In the genomic region with DNA sequence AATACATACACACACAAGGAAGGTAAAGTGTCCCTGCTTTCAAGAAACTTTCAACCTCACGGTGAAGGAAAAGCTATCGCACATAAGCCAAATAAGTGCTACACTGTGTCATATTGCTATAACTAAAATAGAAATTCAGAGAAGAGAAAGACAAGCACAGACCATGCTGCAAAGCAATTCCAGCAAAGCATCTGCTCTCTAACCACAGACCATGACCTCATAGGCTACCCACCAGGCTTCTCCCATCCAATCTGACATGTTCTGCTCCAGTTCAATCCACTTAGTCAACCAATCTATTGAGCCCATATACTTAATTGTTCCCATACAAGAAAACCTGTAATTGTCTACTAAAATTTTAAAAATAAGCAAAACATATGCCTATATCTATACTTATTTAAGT, we compare ENCODE assay signal across 32 cellular contexts.
"Had no signal": no experiment of that assay in that cellular context is flagged by ENCODE, and none has a peak within 500 bp of the region (broad histone marks: within the 10 kb centered on the region; RNA-seq: fewer than 3 reads in every experiment).

No MANE protein-coding gene starts in this region.

- H3K4me1 ChIP-seq: parathyroid adenoma, psoas muscle, sigmoid colon, spleen, suprapubic skin, testis, tibial artery, transverse colon, upper lobe of right lung, uterus had no signal

- H3K36me3 Mint-ChIP-seq: natural killer cell; neural progenitor cell; stimulated activated memory B cell treated with anti-CD40 and anti-IgM and Interleukin-4, amounts not matched to agents 10 μg/mL and 1 μg/mL and 100 μg/mL, for 72 hours; type B pancreatic cell had no signal

- H3K36me3 ChIP-seq: neural progenitor cell, ovary, right lobe of liver, sigmoid colon, spleen, suprapubic skin, tibial artery, transverse colon, upper lobe of right lung, uterus had no signal

- H3K79me2 ChIP-seq: parathyroid adenoma had no signal

- H3K27ac Mint-ChIP-seq: natural killer cell; nephron; neural progenitor cell; progenitor cell of endocrine pancreas; stimulated activated memory B cell treated with anti-CD40 and anti-IgM and Interleukin-4, amounts not matched to agents 10 μg/mL and 1 μg/mL and 100 μg/mL, for 72 hours; stimulated activated naive CD8-positive, alpha-beta T cell treated with anti-CD3 and anti-CD28 coated beads, Interleukin-15, amount 100 ng/mL, for 72 hours; type B pancreatic cell had no signal

- H3K9me3 Mint-ChIP-seq: natural killer cell; nephron; stimulated activated naive CD8-positive, alpha-beta T cell treated with anti-CD3 and anti-CD28 coated beads, Interleukin-15, amount 100 ng/mL, for 72 hours; type B pancreatic cell had no signal

- H3K4me3 ChIP-seq: neural progenitor cell, ovary, psoas muscle, right lobe of liver, sigmoid colon, skin epidermis, smooth muscle cell, spleen, suprapubic skin, testis, tibial artery, transverse colon, upper lobe of right lung, uterus had no signal

- H3K4me1 Mint-ChIP-seq: natural killer cell; nephron; stimulated activated memory B cell treated with anti-CD40 and anti-IgM and Interleukin-4, amounts not matched to agents 10 μg/mL and 1 μg/mL and 100 μg/mL, for 72 hours; stimulated activated naive CD8-positive, alpha-beta T cell treated with anti-CD3 and anti-CD28 coated beads, Interleukin-15, amount 100 ng/mL, for 72 hours had no signal

- H3K27me3 Mint-ChIP-seq: progenitor cell of endocrine pancreas; stimulated activated memory B cell treated with anti-CD40 and anti-IgM and Interleukin-4, amounts not matched to agents 10 μg/mL and 1 μg/mL and 100 μg/mL, for 72 hours; stimulated activated naive CD8-positive, alpha-beta T cell treated with anti-CD3 and anti-CD28 coated beads, Interleukin-15, amount 100 ng/mL, for 72 hours; type B pancreatic cell had no signal

- H3K27ac ChIP-seq: neural progenitor cell, ovary, parathyroid adenoma, psoas muscle, right lobe of liver, sigmoid colon, skin epidermis, spleen, suprapubic skin, testis, tibial artery, transverse colon, upper lobe of right lung, uterus had no signal

- DNase-seq: natural killer cell; occipital lobe; ovary; posterior cingulate gyrus; psoas muscle; right cardiac atrium; right lobe of liver; sigmoid colon; spleen; stimulated activated CD4-positive, alpha-beta T cell treated with anti-CD3 and anti-CD28 coated beads, Interleukin-12 subunit alpha, Interleukin-12 subunit beta, amount 100 ng/mL, for 4 hours; stimulated activated CD4-positive, alpha-beta T cell treated with anti-CD3 and anti-CD28 coated beads, Interleukin-1b, Interleukin-23, amount 100 ng/mL, for 48 hours; stimulated activated CD4-positive, alpha-beta T cell treated with anti-CD3 and anti-CD28 coated beads, Interleukin-4, amount 100 ng/mL, for 1 hour; stimulated activated CD4-positive, alpha-beta T cell treated with anti-CD3 and anti-CD28 coated beads, Interleukin-4, amount 100 ng/mL, for 4 hours; stimulated activated CD8-positive, alpha-beta memory T cell treated with anti-CD3 and anti-CD28 coated beads, Interleukin-4, amount 100 ng/mL, for 48 hours; stimulated activated naive CD4-positive, alpha-beta T cell; stimulated activated naive CD8-positive, alpha-beta T cell treated with anti-CD3 and anti-CD28 coated beads, Interleukin-15, amount 100 ng/mL, for 72 hours; stimulated activated naive CD8-positive, alpha-beta T cell treated with anti-CD3 and anti-CD28 coated beads, Interleukin-15, Interleukin-2, amounts not matched to agents 100 U/mL and 50 U/mL, for 24 hours; substantia nigra; testis; tibial artery; transverse colon; upper lobe of right lung; uterus had no signal

- H2AFZ ChIP-seq: neural progenitor cell, parathyroid adenoma had no signal

- H3K4me2 ChIP-seq: neural progenitor cell, smooth muscle cell had no signal

- ATAC-seq: natural killer cell; psoas muscle; right cardiac atrium; right lobe of liver; stimulated activated memory B cell treated with anti-CD40 and anti-IgM and Interleukin-4, amounts not matched to agents 10 μg/mL and 1 μg/mL and 100 μg/mL, for 72 hours; stimulated activated naive CD8-positive, alpha-beta T cell treated with anti-CD3 and anti-CD28 coated beads, Interleukin-15, amount 100 ng/mL, for 72 hours; stimulated activated naive CD8-positive, alpha-beta T cell treated with anti-CD3 and anti-CD28 coated beads, Interleukin-15, Interleukin-2, amounts not matched to agents 100 U/mL and 50 U/mL, for 24 hours; upper lobe of right lung had no signal

- H3K9me3 ChIP-seq: ovary, psoas muscle, right lobe of liver, sigmoid colon, spleen, suprapubic skin, testis, tibial artery, transverse colon, upper lobe of right lung, uterus had no signal

- H3K9ac ChIP-seq: neural progenitor cell, parathyroid adenoma had no signal

- H3K4me3 Mint-ChIP-seq: natural killer cell; nephron; neural progenitor cell; stimulated activated memory B cell treated with anti-CD40 and anti-IgM and Interleukin-4, amounts not matched to agents 10 μg/mL and 1 μg/mL and 100 μg/mL, for 72 hours; stimulated activated naive CD8-positive, alpha-beta T cell treated with anti-CD3 and anti-CD28 coated beads, Interleukin-15, amount 100 ng/mL, for 72 hours; type B pancreatic cell had no signal

- H3K27me3 ChIP-seq: neural progenitor cell, ovary, right lobe of liver, sigmoid colon, suprapubic skin, testis, tibial artery, transverse colon, upper lobe of right lung, uterus had no signal
